ENCODE assay signal across 8 cellular contexts in genomic region chr9:95048225-95049087, GRCh38.
A peak's percentile ranks its signal among the peaks of the same experiment; 100 is the strongest.
DNase-seq lines count a peak whose midpoint lies in the region; ATAC-seq and TF ChIP-seq lines count a peak whose summit lies in the region.

No MANE protein-coding gene starts in this region.

- peak in 9 of 10 experiments; percentile 20 to 59 (median 36) for DNase-seq in CD4-positive, alpha-beta T cell
- DNase-seq in T-helper 17 cell: peak; percentile 16 to 46 (median 37)
- DNase-seq in astrocyte of the spinal cord (ENCODE audit: low read depth, low spot score): no peak
- DNase-seq in stimulated activated CD4-positive, alpha-beta T cell treated with anti-CD3 and anti-CD28 coated beads, Interleukin-12 subunit alpha, Interleukin-12 subunit beta, amount 100 ng/mL, for 4 hours: peak; percentile 60

- POLR2A ChIA-PET in CD4-positive, alpha-beta T cell (lab: Charles Lee): interaction anchor here (1.4 kb wide), 1 partner anchor 322 kb away, joined by 4 read pairs; the partner anchor contains the start of gene AOPEP

- peaks cover 15% of the 10 kb centered on the region for H3K4me1 ChIP-seq in KMS-11 (ENCODE audit: low read depth, poor library complexity, severe bottlenecking)

- H3K27me3 ChIP-seq in CD4-positive, alpha-beta T cell (ENCODE audit: control insufficient read depth, insufficient read depth, low read length): peaks cover 25% of the 10 kb centered on the region
- H3K27me3 ChIP-seq in KMS-11 (ENCODE audit: insufficient read depth, low read depth): peaks cover 7% of the 10 kb centered on the region; the same call in 1 of the 2 replicates

- no peak overlapping the region for H3K27ac Mint-ChIP-seq in CD4-positive, alpha-beta T cell
- H3K27ac Mint-ChIP-seq in T-helper 17 cell: no peak overlapping the region

- H2AFZ ChIP-seq in KMS-11 (ENCODE audit: low read depth): peak overlapping the region; percentile 63; the same call in 1 of the 2 replicates

- CTCF ChIA-PET in CD4-positive, alpha-beta T cell (lab: Charles Lee): interaction anchor here (0.6 to 0.8 kb wide), 2 partner anchors 86 to 671 kb away, joined by 3 read pairs; no protein-coding TSS in a partner anchor

- peaks cover 39% of the 10 kb centered on the region for H3K27me3 Mint-ChIP-seq in CD4-positive, alpha-beta T cell
- peaks cover 7% of the 10 kb centered on the region for H3K27me3 Mint-ChIP-seq in T-helper 17 cell

- H3K4me1 Mint-ChIP-seq in CD4-positive, alpha-beta T cell (ENCODE audit: low read depth): peaks cover 10% of the 10 kb centered on the region
- H3K4me1 Mint-ChIP-seq in T-helper 17 cell: peaks cover 7% of the 10 kb centered on the region

- no peaks in the 10 kb centered on the region for H4K20me1 ChIP-seq in KMS-11 (ENCODE audit: insufficient read depth)

- H3K4me3 Mint-ChIP-seq in CD4-positive, alpha-beta T cell: peak overlapping the region; percentile 59
- peak overlapping the region; percentile 79 for H3K4me3 Mint-ChIP-seq in T-helper 17 cell

- no peaks in the 10 kb centered on the region for H3K9me3 Mint-ChIP-seq in CD4-positive, alpha-beta T cell

- no peaks in the 10 kb centered on the region for H3K36me3 ChIP-seq in KMS-11 (ENCODE audit: insufficient read depth)

- intact Hi-C loops in CD4-positive, alpha-beta T cell (cut with DNase I, micrococcal nuclease): no loop called here

- H3K36me3 Mint-ChIP-seq in CD4-positive, alpha-beta T cell (ENCODE audit: low read depth): no peaks in the 10 kb centered on the region
- H3K36me3 Mint-ChIP-seq in T-helper 17 cell (ENCODE audit: low read depth): no peaks in the 10 kb centered on the region

- peak; percentile 84 for ATAC-seq in CD4-positive, alpha-beta T cell (ENCODE audit: poor library complexity)
- ATAC-seq in GM21360 (IDR thresholded peaks at IDR 0.05; ENCODE audit: unreplicated experiment) (peak; percentile 70), T-helper 17 cell (peak; percentile 83), HG03469 (IDR thresholded peaks at IDR 0.05; ENCODE audit: unreplicated experiment) (no peak)

- H3K4me3 ChIP-seq in KMS-11 (IDR thresholded peaks at IDR 0.05; ENCODE audit: insufficient read depth, low read depth, low read length): no peak overlapping the region
- H3K4me3 ChIP-seq in astrocyte of the spinal cord (ENCODE audit: low read depth, low read length): peak overlapping the region; percentile 54
- peak overlapping the region; percentile 72 for H3K4me3 ChIP-seq in iPS-18c (ENCODE audit: insufficient read depth, low read depth, low read length)

- H3K9me3 ChIP-seq in CD4-positive, alpha-beta T cell (ENCODE audit: control insufficient read depth, low read length): no peaks in the 10 kb centered on the region
- H3K9me3 ChIP-seq in T-helper 17 cell (ENCODE audit: control insufficient read depth, low read length, poor library complexity, severe bottlenecking) (no peaks in the 10 kb centered on the region), iPS-18c (ENCODE audit: control insufficient read depth, insufficient read depth, low read length) (no peaks in the 10 kb centered on the region)

- TF ChIP-seq CTCF in CD4-positive, alpha-beta T cell (IDR thresholded peaks at IDR 0.05): no peak
- TF ChIP-seq CTCF in KMS-11 (conservative IDR thresholded peaks at IDR 0.05; ENCODE audit: low read depth, low read length): no peak
- TF ChIP-seq CTCF in astrocyte of the spinal cord (IDR thresholded peaks at IDR 0.05; ENCODE audit: low read depth, low read length): no peak

- in situ Hi-C loops in astrocyte of the spinal cord (cut with HindIII; ENCODE audit: low sequenced_read_pairs): no loop called here

- H3K4me2 ChIP-seq in KMS-11: peak overlapping the region; percentile 74

- H3K9ac ChIP-seq in KMS-11: no peak overlapping the region

- no peaks in the 10 kb centered on the region for H3K79me2 ChIP-seq in KMS-11 (ENCODE audit: insufficient read depth, low read depth)

- no peak overlapping the region for H3K27ac ChIP-seq in CD4-positive, alpha-beta T cell (ENCODE audit: low read depth, low read length)
- H3K27ac ChIP-seq in KMS-11: no peak overlapping the region
